Comparison of ENCODE assay signal across 10 cellular contexts in the genomic region with DNA sequence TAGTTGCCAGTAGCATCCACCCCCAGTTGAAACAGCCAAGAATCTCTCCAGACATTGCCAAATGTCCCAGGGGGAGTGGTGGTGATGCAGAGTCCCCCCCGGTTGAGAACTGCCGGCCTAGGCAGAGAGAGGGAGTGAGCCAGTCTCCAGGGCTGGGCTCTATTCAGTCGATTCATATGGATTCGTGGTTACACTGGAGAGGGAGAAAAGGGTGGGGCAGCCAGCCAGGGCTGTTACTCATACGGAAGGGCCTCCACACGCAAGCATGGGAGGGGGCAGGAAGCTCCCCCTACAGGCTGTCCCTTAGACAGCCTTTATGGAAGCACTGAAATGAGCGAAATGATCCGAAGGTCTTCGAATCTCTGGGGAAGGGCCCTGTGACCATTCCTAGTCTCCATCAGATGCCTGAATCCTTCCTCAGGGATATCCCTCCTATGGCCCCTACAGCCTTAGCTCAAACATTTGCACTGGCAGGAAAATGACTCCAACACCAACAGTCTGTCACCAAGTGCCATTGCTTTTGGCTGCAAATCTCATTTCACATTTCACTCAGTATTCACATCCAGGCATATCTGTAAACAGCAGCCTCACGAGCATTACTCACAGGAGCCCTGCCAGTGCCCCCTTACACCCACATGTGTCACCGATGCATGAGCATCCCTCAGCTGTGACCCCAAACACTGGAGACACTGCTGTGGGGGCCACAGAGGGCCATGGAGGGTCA. TPM values are rescaled to one million over a fixed set of nuclear protein-coding genes. Genes with fewer than 3 reads are reported as not detected.
A peak's percentile ranks its signal among the peaks of the same experiment; 100 is the strongest.
DNase-seq lines count a peak whose midpoint lies in the region; ATAC-seq, FAIRE-seq and TF ChIP-seq lines count a peak whose summit lies in the region.
"Had no signal": no experiment of that assay in that cellular context is flagged by ENCODE, and none has a peak within 500 bp of the region (broad histone marks: within the 10 kb centered on the region; RNA-seq: fewer than 3 reads in every experiment).

No MANE protein-coding gene starts in this region.

- H3K9me3 Mint-ChIP-seq in activated CD4-positive, alpha-beta T cell treated with anti-CD3 and anti-CD28 coated beads for 36 hours (ENCODE audit: low read depth) = no peaks in the 10 kb centered on the region
- H3K9me3 Mint-ChIP-seq: immature natural killer cell had no signal

- ATAC-seq in psoas muscle (no peak), HG02981 (IDR thresholded peaks at IDR 0.05; ENCODE audit: unreplicated experiment) (no peak)
- ATAC-seq in activated CD4-positive, alpha-beta T cell treated with anti-CD3 and anti-CD28 coated beads for 36 hours = no peak

- WGBS in esophagus squamous epithelium, 2 donors = 41 to 45% methylated on average over 6 to 7 of the region's 11 CpGs
- WGBS in psoas muscle, 3 donors = 46 to 57% (median 49%) methylated on average over 11 of the region's 11 CpGs

- TF ChIP-seq CTCF in GM12874 (IDR thresholded peaks at IDR 0.05; ENCODE audit: insufficient read depth, low read depth, low read length) (0 out of 2 replicates have a peak, but pooled peaks have one; percentile 3), esophagus squamous epithelium (IDR thresholded peaks at IDR 0.05) (peak in 5 of 6 experiments; percentile 12 to 71 (median 33)), psoas muscle (IDR thresholded peaks at IDR 0.05) (peak; percentile 7)

- H3K4me3 ChIP-seq in esophagus squamous epithelium (no peak overlapping the region), psoas muscle (no peak overlapping the region)

- no peaks in the 10 kb centered on the region for H3K4me1 Mint-ChIP-seq in activated CD4-positive, alpha-beta T cell treated with anti-CD3 and anti-CD28 coated beads for 36 hours
- H3K4me1 Mint-ChIP-seq: immature natural killer cell had no signal

- peak in 1 of 4 donors; percentile 10 for TF ChIP-seq POLR2A in esophagus squamous epithelium (IDR thresholded peaks at IDR 0.05)

- H3K27ac Mint-ChIP-seq in activated CD4-positive, alpha-beta T cell treated with anti-CD3 and anti-CD28 coated beads for 36 hours = no peak overlapping the region
- H3K27ac Mint-ChIP-seq: immature natural killer cell had no signal

- CTCF ChIA-PET in activated CD4-positive, alpha-beta T cell treated with anti-CD3 and anti-CD28 coated beads for 36 hours (lab: Charles Lee) = no interaction called here

- H3K4me3 Mint-ChIP-seq in activated CD4-positive, alpha-beta T cell treated with anti-CD3 and anti-CD28 coated beads for 36 hours = no peak overlapping the region
- H3K4me3 Mint-ChIP-seq: immature natural killer cell had no signal

- H3K27me3 ChIP-seq in esophagus squamous epithelium (peaks cover 0 to 5% (median 0%) of the 10 kb centered on the region in 4 donors), psoas muscle (ENCODE audit: insufficient read depth in 3 of 3, low read length in 2 of 3) (peaks cover 0 to 18% (median 2%) of the 10 kb centered on the region in 3 donors)

- H3K36me3 ChIP-seq in esophagus squamous epithelium (no peaks in the 10 kb centered on the region), psoas muscle (ENCODE audit: insufficient read depth in 1 of 2, low read depth in 1 of 2) (no peaks in the 10 kb centered on the region)

- FAIRE-seq in RCC 7860 (lab: Jason Lieb, UNC) = no peak

- no peaks in the 10 kb centered on the region for H3K36me3 Mint-ChIP-seq in activated CD4-positive, alpha-beta T cell treated with anti-CD3 and anti-CD28 coated beads for 36 hours (ENCODE audit: low read depth)
- H3K36me3 Mint-ChIP-seq: immature natural killer cell had no signal

- H3K4me1 ChIP-seq in esophagus squamous epithelium (peaks cover 16 to 69% (median 28%) of the 10 kb centered on the region in 3 donors), psoas muscle (no peaks in the 10 kb centered on the region)

- peak overlapping the region; percentile 50 to 86 (median 80) for H3K27ac ChIP-seq in esophagus squamous epithelium
- no peak overlapping the region for H3K27ac ChIP-seq in psoas muscle

- POLR2A ChIA-PET in activated CD4-positive, alpha-beta T cell treated with anti-CD3 and anti-CD28 coated beads for 36 hours (lab: Charles Lee) = no interaction called here

- DNase-seq in RCC 7860 (ENCODE audit: low spot score) (peak; percentile 71), esophagus squamous epithelium (lab: John Stamatoyannopoulos, UW) (no peak), psoas muscle (no peak), middle frontal gyrus (ENCODE audit: extremely low spot score, low spot score) (no peak)
- no peak for DNase-seq in activated CD4-positive, alpha-beta T cell treated with anti-CD3 and anti-CD28 coated beads for 36 hours
- no peak for DNase-seq in activated T-cell treated with anti-CD3 and anti-CD28 coated beads, Interleukin-2, amount 50 U/mL, for 1 hour
- DNase-seq: immature natural killer cell, SHP77 had no signal

- H3K27me3 Mint-ChIP-seq in activated CD4-positive, alpha-beta T cell treated with anti-CD3 and anti-CD28 coated beads for 36 hours = peaks cover 14% of the 10 kb centered on the region

- intact Hi-C loops in esophagus squamous epithelium (cut with DNase I) = no loop called here
- intact Hi-C loops in psoas muscle (cut with DNase I) = no loop called here
- intact Hi-C loops in activated CD4-positive, alpha-beta T cell treated with anti-CD3 and anti-CD28 coated beads for 36 hours (cut with DNase I, micrococcal nuclease) = no loop called here

- H3K9me3 ChIP-seq in esophagus squamous epithelium = no peaks in the 10 kb centered on the region
- H3K9me3 ChIP-seq in psoas muscle = no peaks in the 10 kb centered on the region

RNA-seq across cellular contexts. Expression of a gene that starts 18.4 kb away (rescaled TPM):
- 1 to 10 TPM in 1 of 4 donors, under 1 TPM in 3; 0.23 to 3.2 (median 0.43) TPM for total RNA-seq in esophagus squamous epithelium
- 1 to 10 TPM in 2 of 4 donors, under 1 TPM in 2; 0.53 to 2.5 (median 1.4) TPM for total RNA-seq in psoas muscle
- under 1 TPM; 0.39 to 0.94 (median 0.48) TPM for polyA plus RNA-seq in psoas muscle
- total RNA-seq in activated CD4-positive, alpha-beta T cell treated with anti-CD3 and anti-CD28 coated beads for 36 hours = 1 to 10 TPM in 1 of 2 experiments, under 1 TPM in 1; 0.80 to 1.7 TPM
- polyA plus RNA-seq: immature natural killer cell had no signal

RNA-seq across cellular contexts. Expression of a gene that starts 29.5 kb away (rescaled TPM):
- 100 to 1,000 TPM in 1 of 4 donors, 10 to 100 TPM in 3; 57.4 to 106 (median 70.7) TPM for total RNA-seq in esophagus squamous epithelium
- 100 to 1,000 TPM in 1 of 4 donors, 10 to 100 TPM in 3; 45.6 to 102 (median 76.1) TPM for total RNA-seq in psoas muscle
- 10 to 100 TPM; 14.8 to 40.0 (median 15.7) TPM for polyA plus RNA-seq in psoas muscle
- total RNA-seq in activated CD4-positive, alpha-beta T cell treated with anti-CD3 and anti-CD28 coated beads for 36 hours = 10 to 100 TPM; 14.3 to 14.5 TPM
